12 cellular contexts compared by ENCODE assay signal in genomic region chr10:43403911-43404674, GRCh38. TPM values are rescaled to one million over a fixed set of nuclear protein-coding genes. Genes with fewer than 3 reads are reported as not detected.
DNase-seq lines count a peak whose midpoint lies in the region; ATAC-seq and TF ChIP-seq lines count a peak whose summit lies in the region.
"Had no signal": no experiment of that assay in that cellular context is flagged by ENCODE, and none has a peak within 500 bp of the region (broad histone marks: within the 10 kb centered on the region; RNA-seq: fewer than 3 reads in every experiment).

No MANE protein-coding gene starts in this region.

- peaks cover 55% of the 10 kb centered on the region for H3K4me1 ChIP-seq in PC-3 (ENCODE audit: insufficient read depth, low read length)
- H3K4me1 ChIP-seq in esophagus squamous epithelium, result peaks cover 27 to 84% (median 60%) of the 10 kb centered on the region in 3 donors

- H4K20me1 ChIP-seq in PC-3 (ENCODE audit: low read length), result peaks cover 75% of the 10 kb centered on the region

- H3K36me3 ChIP-seq in PC-3 (ENCODE audit: low read depth, low read length) (peaks cover 27% of the 10 kb centered on the region), esophagus squamous epithelium (peaks cover 0 to 26% (median 0%) of the 10 kb centered on the region in 3 donors)

- peak overlapping the region; percentile 98 for H3K4me3 ChIP-seq in PC-3 (ENCODE audit: low read length)
- peak overlapping the region in 2 of 4 donors; percentile 68 to 90 for H3K4me3 ChIP-seq in esophagus squamous epithelium

- 23 to 53% methylated on average over 10 to 13 of the region's 13 CpGs for WGBS in esophagus squamous epithelium, 2 donors

- TF ChIP-seq CTCF in PC-3 (conservative IDR thresholded peaks at IDR 0.05; ENCODE audit: low read depth, low read length) (no peak), esophagus squamous epithelium (IDR thresholded peaks at IDR 0.05) (no peak)

- peaks cover 67% of the 10 kb centered on the region for H3K36me3 Mint-ChIP-seq in activated CD4-positive, alpha-beta T cell treated with anti-CD3 and anti-CD28 coated beads, Interleukin-2, amount 10 ng/mL, durations not matched to agents 24 days and 14 days (ENCODE audit: low read depth)
- H3K36me3 Mint-ChIP-seq in stimulated activated naive B cell treated with anti-CD40 and anti-IgM and Interleukin-4, amounts not matched to agents 10 μg/mL and 1 μg/mL and 100 μg/mL, for 72 hours, result peaks cover 48 to 58% of the 10 kb centered on the region in 2 donors

- intact Hi-C loops in activated CD4-positive, alpha-beta T cell treated with anti-CD3 and anti-CD28 coated beads, Interleukin-2, amount 10 ng/mL, durations not matched to agents 24 days and 14 days (cut with micrococcal nuclease), result loop anchor here (5.0 kb wide), 1 partner anchor 602 kb away; no protein-coding TSS in a partner anchor
- intact Hi-C loops in PC-3 (cut with micrococcal nuclease), result no loop called here
- intact Hi-C loops in esophagus squamous epithelium (cut with DNase I), result no loop called here

- H3F3A ChIP-seq in PC-3 (ENCODE audit: low read length, unreplicated experiment), result peaks cover 3% of the 10 kb centered on the region

- BruUV-seq in PC-3 (replicated peaks; lab: Mats Ljungman, UMichigan), result no TSS peak

- DNase-seq in activated CD4-positive, alpha-beta T cell treated with anti-CD3 and anti-CD28 coated beads, Interleukin-2, amount 10 ng/mL, durations not matched to agents 24 days and 14 days, result no peak
- no peak for DNase-seq in activated CD4-positive, alpha-beta T cell treated with anti-CD3 and anti-CD28 coated beads, Interleukin-2, amount 50 U/mL, for 1 hour
- DNase-seq in PC-3, result peak; percentile 46
- no peak for DNase-seq in esophagus squamous epithelium (lab: John Stamatoyannopoulos, UW)
- DNase-seq in stimulated activated naive B cell treated with anti-CD40 and anti-IgM and Interleukin-4, amounts not matched to agents 10 μg/mL and 1 μg/mL and 100 μg/mL, for 72 hours, result no peak
- DNase-seq in GM03348 (ENCODE audit: low spot score), result no peak
- DNase-seq: hypothalamus, NCI-H1694 treated with DMSO at 0.1 percent for 48 hours, T1000 had no signal

- no peaks in the 10 kb centered on the region for H3K9me3 Mint-ChIP-seq in activated CD4-positive, alpha-beta T cell treated with anti-CD3 and anti-CD28 coated beads, Interleukin-2, amount 10 ng/mL, durations not matched to agents 24 days and 14 days
- H3K9me3 Mint-ChIP-seq in stimulated activated naive B cell treated with anti-CD40 and anti-IgM and Interleukin-4, amounts not matched to agents 10 μg/mL and 1 μg/mL and 100 μg/mL, for 72 hours, result no peaks in the 10 kb centered on the region

- ATAC-seq in PC-3, result peak; percentile 8; the same call in 1 of the 2 replicates
- no peak for ATAC-seq in stimulated activated naive B cell treated with anti-CD40 and anti-IgM and Interleukin-4, amounts not matched to agents 10 μg/mL and 1 μg/mL and 100 μg/mL, for 72 hours (replicated peaks)
- ATAC-seq in HG03095 (IDR thresholded peaks at IDR 0.05; ENCODE audit: unreplicated experiment), result no peak
- ATAC-seq in GM19351 (IDR thresholded peaks at IDR 0.05; ENCODE audit: unreplicated experiment), result no peak

- CTCF ChIA-PET in PC-3 (lab: Charles Lee), result interaction anchor here (0.6 kb wide), 1 partner anchor 45 kb away, joined by 3 read pairs; no protein-coding TSS in a partner anchor

- peak overlapping the region; percentile 86 for H3K27ac Mint-ChIP-seq in activated CD4-positive, alpha-beta T cell treated with anti-CD3 and anti-CD28 coated beads, Interleukin-2, amount 10 ng/mL, durations not matched to agents 24 days and 14 days
- H3K27ac Mint-ChIP-seq in stimulated activated naive B cell treated with anti-CD40 and anti-IgM and Interleukin-4, amounts not matched to agents 10 μg/mL and 1 μg/mL and 100 μg/mL, for 72 hours, result peak overlapping the region; percentile 63

- H3K9me2 ChIP-seq in PC-3 (replicated peaks; ENCODE audit: low read length), result no peaks in the 10 kb centered on the region

- no peaks in the 10 kb centered on the region for H3K9me3 ChIP-seq in PC-3 (ENCODE audit: low read length)
- no peaks in the 10 kb centered on the region for H3K9me3 ChIP-seq in esophagus squamous epithelium

- H3K27ac ChIP-seq in PC-3 (ENCODE audit: low read length), result peak overlapping the region; percentile 5; the same call in 1 of the 2 replicates
- H3K27ac ChIP-seq in esophagus squamous epithelium, result peak overlapping the region; percentile 40 to 99 (median 76)

- H3K79me2 ChIP-seq in PC-3 (ENCODE audit: low read length), result peaks cover 99% of the 10 kb centered on the region

- POLR2A ChIA-PET in PC-3 (lab: Charles Lee; ENCODE audit: unreplicated experiment), result no interaction called here

- peaks cover 51% of the 10 kb centered on the region for H3K4me1 Mint-ChIP-seq in activated CD4-positive, alpha-beta T cell treated with anti-CD3 and anti-CD28 coated beads, Interleukin-2, amount 10 ng/mL, durations not matched to agents 24 days and 14 days
- H3K4me1 Mint-ChIP-seq in stimulated activated naive B cell treated with anti-CD40 and anti-IgM and Interleukin-4, amounts not matched to agents 10 μg/mL and 1 μg/mL and 100 μg/mL, for 72 hours, result peaks cover 36 to 73% of the 10 kb centered on the region in 2 donors

- no peak overlapping the region for H2AFZ ChIP-seq in PC-3 (ENCODE audit: low read length)

- H3K4me3 Mint-ChIP-seq in activated CD4-positive, alpha-beta T cell treated with anti-CD3 and anti-CD28 coated beads, Interleukin-2, amount 10 ng/mL, durations not matched to agents 24 days and 14 days, result peak overlapping the region; percentile 96
- H3K4me3 Mint-ChIP-seq in stimulated activated naive B cell treated with anti-CD40 and anti-IgM and Interleukin-4, amounts not matched to agents 10 μg/mL and 1 μg/mL and 100 μg/mL, for 72 hours, result peak overlapping the region; percentile 76 to 84

- peak overlapping the region; percentile 100; the same call in 1 of the 2 replicates for H3K9ac ChIP-seq in PC-3 (ENCODE audit: low read length)

- peak overlapping the region; percentile 99 for H3K4me2 ChIP-seq in PC-3 (ENCODE audit: low read length)

- no peaks in the 10 kb centered on the region for H3K27me3 Mint-ChIP-seq in activated CD4-positive, alpha-beta T cell treated with anti-CD3 and anti-CD28 coated beads, Interleukin-2, amount 10 ng/mL, durations not matched to agents 24 days and 14 days
- no peaks in the 10 kb centered on the region for H3K27me3 Mint-ChIP-seq in stimulated activated naive B cell treated with anti-CD40 and anti-IgM and Interleukin-4, amounts not matched to agents 10 μg/mL and 1 μg/mL and 100 μg/mL, for 72 hours

- H3K27me3 ChIP-seq in PC-3 (ENCODE audit: low read length) (no peaks in the 10 kb centered on the region), esophagus squamous epithelium (no peaks in the 10 kb centered on the region)

- no peak for TF ChIP-seq POLR2A in esophagus squamous epithelium (IDR thresholded peaks at IDR 0.05)

RNA-seq across cellular contexts. Expression of gene HNRNPF, which starts 4.9 kb away (rescaled TPM):
- 513 and 516 TPM in 2 replicates for total RNA-seq in activated CD4-positive, alpha-beta T cell treated with anti-CD3 and anti-CD28 coated beads, Interleukin-2, amount 10 ng/mL, durations not matched to agents 24 days and 14 days
- total RNA-seq in PC-3 (2014; rRNA removed) (417 and 421 TPM in 2 replicates), esophagus squamous epithelium (100 to 1,000 TPM; 154 to 229 (median 189) TPM)

RNA-seq across cellular contexts. Expression of gene FXYD4, which starts 32.7 kb away (rescaled TPM):
- total RNA-seq in activated CD4-positive, alpha-beta T cell treated with anti-CD3 and anti-CD28 coated beads, Interleukin-2, amount 10 ng/mL, durations not matched to agents 24 days and 14 days, result not detected in 2 replicates
- not detected in 2 replicates for total RNA-seq in PC-3 (2014; rRNA removed)
- total RNA-seq in esophagus squamous epithelium, result not detected
- total RNA-seq: renal cortical epithelial cell had no signal

RNA-seq across cellular contexts. Expression of gene ZNF487, which starts 32.8 kb away (rescaled TPM):
- total RNA-seq in activated CD4-positive, alpha-beta T cell treated with anti-CD3 and anti-CD28 coated beads, Interleukin-2, amount 10 ng/mL, durations not matched to agents 24 days and 14 days, result 1.5 and 1.6 TPM in 2 replicates
- total RNA-seq in PC-3 (2014; rRNA removed) (7.0 and 9.4 TPM in 2 replicates), esophagus squamous epithelium (1 to 10 TPM; 1.7 to 4.6 (median 4.2) TPM)
